Comparison of ENCODE assay signal across 10 cellular contexts in the genomic region with DNA sequence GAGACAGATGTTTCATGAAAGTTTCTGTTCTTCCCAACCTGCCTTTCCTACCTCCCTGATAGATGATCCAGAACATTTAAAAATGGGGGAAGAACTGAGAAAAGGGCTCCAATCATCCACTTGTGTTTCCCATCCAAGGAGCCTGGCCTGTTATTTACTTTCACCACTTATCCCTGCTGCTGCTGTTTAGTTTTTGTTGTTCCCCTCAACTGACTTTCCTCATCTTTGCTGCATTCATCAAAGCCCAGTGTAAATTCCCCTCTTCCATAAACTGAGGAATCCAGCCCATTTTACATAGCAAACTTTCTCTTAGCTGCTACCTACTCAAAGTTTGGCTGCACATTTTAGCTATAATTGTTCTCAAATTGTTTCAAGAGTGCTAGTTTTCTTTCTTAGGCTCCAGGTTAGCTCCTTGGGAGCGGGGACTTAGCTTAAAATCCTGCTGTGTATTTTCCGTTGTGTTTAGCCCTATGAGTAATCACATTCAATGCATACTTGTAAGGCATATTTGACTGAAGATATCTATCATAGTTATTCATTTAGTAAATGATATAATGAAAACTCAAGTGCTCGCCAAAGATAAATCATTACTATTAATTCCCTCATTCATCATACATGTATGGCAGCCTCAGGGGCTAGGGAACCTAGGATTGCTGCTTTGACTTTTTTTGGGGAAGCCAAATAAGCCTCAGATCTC. TPM values are rescaled to one million over a fixed set of nuclear protein-coding genes. Genes with fewer than 3 reads are reported as not detected.
DNase-seq lines count a peak whose midpoint lies in the region; ATAC-seq and TF ChIP-seq lines count a peak whose summit lies in the region.
"Had no signal": no experiment of that assay in that cellular context is flagged by ENCODE, and none has a peak within 500 bp of the region (broad histone marks: within the 10 kb centered on the region; RNA-seq: fewer than 3 reads in every experiment).

No MANE protein-coding gene starts in this region.

- H3K4me1 Mint-ChIP-seq in natural killer cell = peaks cover 10 to 16% of the 10 kb centered on the region in 2 donors
- peaks cover 8 to 13% of the 10 kb centered on the region in 2 donors for H3K4me1 Mint-ChIP-seq in natural killer cell treated with Interleukin-12 subunit alpha and Interleukin-12 subunit beta and Interleukin-15 and Interleukin-18, amount 100 ng/mL, for 72 hours (ENCODE audit: low read depth in 2 of 2)

- no peaks in the 10 kb centered on the region for H3K27me3 ChIP-seq in breast epithelium
- peaks cover 0 to 43% of the 10 kb centered on the region in 2 donors for H3K27me3 ChIP-seq in left lung

- H3K4me3 ChIP-seq in breast epithelium (peak overlapping the region in 1 of 3 donors; percentile 81), left lung (peak overlapping the region; percentile 58 to 62)

- peak overlapping the region; percentile 81 for H3K4me3 Mint-ChIP-seq in natural killer cell
- H3K4me3 Mint-ChIP-seq in natural killer cell treated with Interleukin-12 subunit alpha and Interleukin-12 subunit beta and Interleukin-15 and Interleukin-18, amount 100 ng/mL, for 72 hours = no peak overlapping the region

- H3K9me3 ChIP-seq in breast epithelium (no peaks in the 10 kb centered on the region), left lung (no peaks in the 10 kb centered on the region)

- intact Hi-C loops in natural killer cell (cut with micrococcal nuclease) (no loop called here), breast epithelium (cut with DNase I; ENCODE audit: low total_unique reads) (no loop called here), left lung (cut with DNase I) (no loop called here)

- no peak overlapping the region for H3K27ac Mint-ChIP-seq in natural killer cell
- H3K27ac Mint-ChIP-seq in natural killer cell treated with Interleukin-12 subunit alpha and Interleukin-12 subunit beta and Interleukin-15 and Interleukin-18, amount 100 ng/mL, for 72 hours = no peak overlapping the region

- H3K27ac ChIP-seq in breast epithelium (peak overlapping the region; percentile 80 to 92), left lung (peak overlapping the region; percentile 71 to 86)

- H3K36me3 Mint-ChIP-seq in natural killer cell = no peaks in the 10 kb centered on the region
- H3K36me3 Mint-ChIP-seq in natural killer cell treated with Interleukin-12 subunit alpha and Interleukin-12 subunit beta and Interleukin-15 and Interleukin-18, amount 100 ng/mL, for 72 hours = no peaks in the 10 kb centered on the region

- no peak for TF ChIP-seq CTCF in natural killer cell (IDR thresholded peaks at IDR 0.05)
- TF ChIP-seq CTCF in breast epithelium (IDR thresholded peaks at IDR 0.05) = no peak
- TF ChIP-seq CTCF in left lung (IDR thresholded peaks at IDR 0.05) = no peak

- no peaks in the 10 kb centered on the region for H3K9me3 Mint-ChIP-seq in natural killer cell
- no peaks in the 10 kb centered on the region for H3K9me3 Mint-ChIP-seq in natural killer cell treated with Interleukin-12 subunit alpha and Interleukin-12 subunit beta and Interleukin-15 and Interleukin-18, amount 100 ng/mL, for 72 hours

- no peaks in the 10 kb centered on the region for H3K36me3 ChIP-seq in breast epithelium
- no peaks in the 10 kb centered on the region for H3K36me3 ChIP-seq in left lung

- peaks cover 11 to 28% of the 10 kb centered on the region in 2 donors for H3K27me3 Mint-ChIP-seq in natural killer cell (ENCODE audit: low read depth in 2 of 2)
- peaks cover 28 to 30% of the 10 kb centered on the region in 2 donors for H3K27me3 Mint-ChIP-seq in natural killer cell treated with Interleukin-12 subunit alpha and Interleukin-12 subunit beta and Interleukin-15 and Interleukin-18, amount 100 ng/mL, for 72 hours

- DNase-seq in natural killer cell = no peak
- DNase-seq in natural killer cell treated with Interleukin-12 subunit alpha and Interleukin-12 subunit beta and Interleukin-15 and Interleukin-18, amount 100 ng/mL, for 72 hours (ENCODE audit: low spot score) = no peak
- DNase-seq in breast epithelium (ENCODE audit: low spot score in 2 of 2) = no peak
- no peak for DNase-seq in left lung
- DNase-seq in activated CD4-positive, CD25-positive, alpha-beta regulatory T cell treated with anti-CD3 and anti-CD28 coated beads, Interleukin-2, amount 50 U/mL, for 72 hours = no peak
- DNase-seq: C1 segment of cervical spinal cord, NCI-H1436 had no signal

- no peaks in the 10 kb centered on the region for H3K4me1 ChIP-seq in breast epithelium
- peaks cover 0 to 15% of the 10 kb centered on the region in 2 donors for H3K4me1 ChIP-seq in left lung

- no peak for TF ChIP-seq POLR2A in breast epithelium (IDR thresholded peaks at IDR 0.05)

- ATAC-seq in natural killer cell (no peak), left lung (no peak), HG03097 (IDR thresholded peaks at IDR 0.05; ENCODE audit: low FRiP score, unreplicated experiment) (no peak), HG03045 (IDR thresholded peaks at IDR 0.05; ENCODE audit: unreplicated experiment) (no peak), HG03460 (IDR thresholded peaks at IDR 0.05; ENCODE audit: unreplicated experiment) (no peak)
- no peak for ATAC-seq in natural killer cell treated with Interleukin-12 subunit alpha and Interleukin-12 subunit beta and Interleukin-15 and Interleukin-18, amount 100 ng/mL, for 72 hours

RNA-seq across cellular contexts. Expression of gene PTPN13, which starts 1.4 kb away (rescaled TPM):
- total RNA-seq in natural killer cell (1 to 10 TPM in 1 of 3 donors, under 1 TPM in 2; 0.20 to 2.4 (median 0.40) TPM), breast epithelium (10 to 100 TPM; 36.3 to 49.6 (median 41.3) TPM), left lung (10 to 100 TPM; 59.0 to 64.0 TPM)
- 1 to 10 TPM; 1.5 to 2.1 TPM for total RNA-seq in natural killer cell treated with Interleukin-12 subunit alpha and Interleukin-12 subunit beta and Interleukin-15 and Interleukin-18, amount 100 ng/mL, for 72 hours

Comparison
In these comparisons a context has a peak if more than half of its experiments do, and no peak if none do; other contexts are left out.
1. RNA of gene PTPN13, which starts 1.4 kb away (total RNA-seq): 59.0 to 64.0 TPM in left lung and 36.3 to 49.6 TPM in breast epithelium; 1.5 to 2.1 TPM in natural killer cell treated with Interleukin-12 subunit alpha and Interleukin-12 subunit beta and Interleukin-15 and Interleukin-18, amount 100 ng/mL, for 72 hours and 0.20 to 2.4 TPM in natural killer cell; every median in the first group is over 10 times any median in the second.